In genomic region chr11:86919557-86920210, GRCh38 we compare ENCODE assay signal across 1 cellular context.
TF ChIP-seq lines count a peak whose summit lies in the region.

No MANE protein-coding gene starts in this region.

TF ChIP-seq in SK-N-SH treated with all-trans-retinoic acid at 6 μM for 48 hours, 23 proteins besides CTCF, POLR2A, EP300 and RAD21 (continued from another document):
- TF ChIP-seq PATZ1 (CRISPR knock-in tag; IDR thresholded peaks at IDR 0.05; ENCODE audit: borderline replicate concordance) = no peak
TF ChIP-seq in SK-N-SH treated with all-trans-retinoic acid at 6 μM for 48 hours: peak in this region for 0.
